10 cellular contexts compared by ENCODE assay signal in genomic region chr3:149575213-149575961, GRCh38.
DNase-seq lines count a peak whose midpoint lies in the region; ATAC-seq, FAIRE-seq and TF ChIP-seq lines count a peak whose summit lies in the region.
"Had no signal": no experiment of that assay in that cellular context is flagged by ENCODE, and none has a peak within 500 bp of the region (broad histone marks: within the 10 kb centered on the region; RNA-seq: fewer than 3 reads in every experiment).

No MANE protein-coding gene starts in this region.

- DNase-seq in NCI-H2107 treated with DMSO at 0.1 percent for 48 hours (lab: John Stamatoyannopoulos, UW; ENCODE audit: unreplicated experiment) (peak; percentile 69), NCI-H2107 (lab: John Stamatoyannopoulos, UW) (no peak), urothelium cell line (ENCODE audit: low spot score) (peak; percentile 69), NCI-H748 (lab: John Stamatoyannopoulos, UW; ENCODE audit: unreplicated experiment) (no peak)
- DNase-seq: effector CD4-positive, alpha-beta T cell had no signal

- H3K36me3 ChIP-seq in liver (ENCODE audit: control insufficient read depth in 4 of 4, insufficient read depth in 3 of 4, low read depth in 1 of 4, low read length in 3 of 4) = peaks cover 0 to 7% (median 2%) of the 10 kb centered on the region in 4 donors

- H3K4me3 ChIP-seq in liver (ENCODE audit: low read depth in 1 of 3, low read length in 3 of 3) = no peak overlapping the region

- peaks cover 13% of the 10 kb centered on the region for H3K36me3 Mint-ChIP-seq in brain

- peak overlapping the region; percentile 64 to 67 for H3K27ac ChIP-seq in liver (ENCODE audit: low read depth in 1 of 2, low read length in 2 of 2)

- peak overlapping the region in 3 of 5 experiments; percentile 17 to 46 (median 34) for H3K4me3 Mint-ChIP-seq in brain
- H3K4me3 Mint-ChIP-seq: B cell had no signal

- peaks cover 0 to 3% (median 0%) of the 10 kb centered on the region in 5 experiments for H3K9me3 Mint-ChIP-seq in brain

- H3K9me3 ChIP-seq in liver (ENCODE audit: control insufficient read depth in 4 of 4, low read length in 3 of 4) = no peaks in the 10 kb centered on the region

- peaks cover 82% of the 10 kb centered on the region for H3K4me1 Mint-ChIP-seq in brain
- H3K4me1 Mint-ChIP-seq: B cell had no signal

- FAIRE-seq in urothelium cell line (lab: Jason Lieb, UNC) = no peak

- WGBS in liver = 68% methylated on average over 7 of the region's 7 CpGs

- no peak for TF ChIP-seq RAD21 in liver (IDR thresholded peaks at IDR 0.05)

- H3K4me1 ChIP-seq in liver (ENCODE audit: control insufficient read depth in 4 of 4, insufficient read depth in 4 of 4, low read length in 3 of 4) = peaks cover 2 to 14% (median 7%) of the 10 kb centered on the region in 4 donors

- H3K27me3 Mint-ChIP-seq in brain = peaks cover 3% of the 10 kb centered on the region
- H3K27me3 Mint-ChIP-seq: B cell had no signal

- no peaks in the 10 kb centered on the region for H3K27me3 ChIP-seq in liver (ENCODE audit: control insufficient read depth in 4 of 4, insufficient read depth in 4 of 4, low read length in 3 of 4)

- TF ChIP-seq CTCF in brain (conservative IDR thresholded peaks at IDR 0.05) (no peak), liver (IDR thresholded peaks at IDR 0.05; ENCODE audit: low read depth, low read length, missing input control) (no peak)

- peak overlapping the region in 1 of 2 donors; percentile 26 for H3K9ac ChIP-seq in liver (ENCODE audit: low read depth in 1 of 2, low read length in 2 of 2)

- ATAC-seq in HG03520 (IDR thresholded peaks at IDR 0.05; ENCODE audit: unreplicated experiment) = no peak
- no peak for ATAC-seq in activated CD4-positive, CD25-positive, alpha-beta regulatory T cell treated with anti-CD3 and anti-CD28 coated beads, Interleukin-2, amount 50 U/mL, for 24 hours

- peak overlapping the region; percentile 7 to 92 (median 74) for H3K27ac Mint-ChIP-seq in brain
- H3K27ac Mint-ChIP-seq: B cell had no signal

TF ChIP-seq in liver, 16 proteins besides CTCF, POLR2A, EP300 and RAD21:
- TF ChIP-seq ATF3 (IDR thresholded peaks at IDR 0.05) (no peak), EGR1 (IDR thresholded peaks at IDR 0.05; ENCODE audit: low read depth in 2 of 2) (no peak), ZBTB33 (IDR thresholded peaks at IDR 0.05) (no peak), YY1 (IDR thresholded peaks at IDR 0.05) (no peak), HNF4A (conservative IDR thresholded peaks at IDR 0.05) (no peak), GABPA (IDR thresholded peaks at IDR 0.05 in 1 of 2, conservative IDR thresholded peaks at IDR 0.05 in 1 of 2) (no peak), TAF1 (conservative IDR thresholded peaks at IDR 0.05) (no peak), RXRA (IDR thresholded peaks at IDR 0.05) (no peak), JUND (IDR thresholded peaks at IDR 0.05) (no peak), SP1 (IDR thresholded peaks at IDR 0.05) (no peak)

Comparison
In these comparisons a context has a peak if more than half of its experiments do, and no peak if none do; other contexts are left out.
1. DNase-seq: peak in NCI-H2107 treated with DMSO at 0.1 percent for 48 hours (single experiment) and urothelium cell line (single experiment); none in NCI-H2107 (single experiment) and NCI-H748 (single experiment).